Comparison of ENCODE assay signal across 1 cellular context in genomic region chr17:74631468-74632195, GRCh38.
TF ChIP-seq lines count a peak whose summit lies in the region.

No MANE protein-coding gene starts in this region.

TF ChIP-seq in HepG2, 621 proteins besides CTCF, POLR2A, EP300 and RAD21 (continued from another document):
- TF ChIP-seq, protein P1, sequence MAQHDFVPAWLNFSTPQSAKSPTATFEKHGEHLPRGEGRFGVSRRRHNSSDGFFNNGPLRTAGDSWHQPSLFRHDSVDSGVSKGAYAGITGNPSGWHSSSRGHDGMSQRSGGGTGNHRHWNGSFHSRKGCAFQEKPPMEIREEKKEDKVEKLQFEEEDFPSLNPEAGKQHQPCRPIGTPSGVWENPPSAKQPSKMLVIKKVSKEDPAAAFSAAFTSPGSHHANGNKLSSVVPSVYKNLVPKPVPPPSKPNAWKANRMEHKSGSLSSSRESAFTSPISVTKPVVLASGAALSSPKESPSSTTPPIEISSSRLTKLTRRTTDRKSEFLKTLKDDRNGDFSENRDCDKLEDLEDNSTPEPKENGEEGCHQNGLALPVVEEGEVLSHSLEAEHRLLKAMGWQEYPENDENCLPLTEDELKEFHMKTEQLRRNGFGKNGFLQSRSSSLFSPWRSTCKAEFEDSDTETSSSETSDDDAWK (CRISPR knock-in tag; IDR thresholded peaks at IDR 0.05) = no peak
- no peak for TF ChIP-seq REST (IDR thresholded peaks at IDR 0.05; ENCODE audit: borderline replicate concordance in 1 of 2, low read depth in 1 of 2, low read length in 2 of 2)
- TF ChIP-seq PRMT3 (CRISPR knock-in tag; IDR thresholded peaks at IDR 0.05; ENCODE audit: borderline replicate concordance, low read depth) = no peak
- TF ChIP-seq STAT5B (CRISPR knock-in tag; IDR thresholded peaks at IDR 0.05) = no peak
